In the genomic region with DNA sequence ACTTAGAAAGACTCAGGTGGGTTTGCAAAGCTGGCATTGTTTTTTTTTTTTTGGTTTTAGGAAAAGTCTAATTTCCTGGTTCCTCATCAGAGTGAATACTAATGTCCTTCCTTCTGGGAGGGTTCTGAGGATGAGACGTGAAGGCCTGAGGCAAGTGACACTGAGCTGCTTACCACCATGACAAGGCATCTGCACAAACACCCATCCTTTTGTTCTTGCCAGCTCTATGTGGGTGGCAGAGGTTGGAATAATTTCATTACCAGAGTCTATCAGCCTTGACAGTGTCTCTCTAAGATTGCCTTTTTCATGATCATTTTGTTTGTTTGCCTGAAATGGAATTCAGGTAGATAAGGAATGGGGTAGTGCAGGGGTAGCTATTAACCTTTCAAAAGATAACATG, we compare ENCODE assay signal across 39 cellular contexts. TPM values are rescaled to one million over a fixed set of nuclear protein-coding genes. Genes with fewer than 3 reads are reported as not detected.
"Had no signal": no experiment of that assay in that cellular context is flagged by ENCODE, and none has a peak within 500 bp of the region (broad histone marks: within the 10 kb centered on the region; RNA-seq: fewer than 3 reads in every experiment).

No MANE protein-coding gene starts in this region.

- ATAC-seq: activated CD8-positive, alpha-beta memory T cell treated with anti-CD3 and anti-CD28 coated beads, Interleukin-2, amount 10 ng/mL, durations not matched to agents 7 days and 5 days; activated T-cell treated with anti-CD3 and anti-CD28 coated beads, Interleukin-2, amount 50 U/mL, for 72 hours; activated T-helper 17 cell treated with anti-CD3 and anti-CD28 coated beads, Interleukin-2, amount 50 U/mL, for 72 hours; Panc1; SK-N-SH treated with all-trans-retinoic acid at 6 μM for 48 hours had no signal

- H3K36me3 ChIP-seq: brain microvascular endothelial cell, cardiac muscle cell, SJSA1 had no signal

- H3K4me2 ChIP-seq: KMS-11 had no signal

- H3K27ac ChIP-seq: brain microvascular endothelial cell, cardiac muscle cell, KMS-11, SJSA1, VCaP had no signal

- DNase-seq: activated B cell treated with CpG ODN at 0.5 μM for 24 hours; activated CD4-positive, alpha-beta memory T cell treated with anti-CD3 and anti-CD28 coated beads, Interleukin-2, amount 10 ng/mL, durations not matched to agents 7 days and 5 days; activated CD4-positive, alpha-beta T cell treated with anti-CD3 and anti-CD28 coated beads for 4 hours; activated CD4-positive, alpha-beta T cell treated with anti-CD3 and anti-CD28 coated beads, Interleukin-2, amount 50 U/mL, for 1 hour; activated CD4-positive, CD25-positive, alpha-beta regulatory T cell treated with anti-CD3 and anti-CD28 coated beads, Interleukin-2, amount 50 U/mL, for 72 hours; activated CD8-positive, alpha-beta memory T cell treated with anti-CD3 and anti-CD28 coated beads for 24 hours; activated CD8-positive, alpha-beta memory T cell treated with anti-CD3 and anti-CD28 coated beads, Interleukin-2, amount 10 ng/mL, durations not matched to agents 7 days and 5 days; activated CD8-positive, alpha-beta memory T cell treated with anti-CD3 and anti-CD28 coated beads, Interleukin-2, amount 50 U/mL, for 48 hours; activated effector memory CD4-positive, alpha-beta T cell treated with anti-CD3 and anti-CD28 coated beads, Interleukin-2, amount 50 U/mL, for 16 hours; activated naive CD4-positive, alpha-beta T cell; activated naive CD4-positive, alpha-beta T cell treated with anti-CD3 and anti-CD28 coated beads, Interleukin-2, amount 50 U/mL, for 16 hours; activated naive CD8-positive, alpha-beta T cell treated with anti-CD3 and anti-CD28 coated beads for 36 hours; activated T-cell treated with anti-CD3 and anti-CD28 coated beads, Interleukin-2, amount 50 U/mL, for 72 hours; amniotic stem cell; aorta; brain microvascular endothelial cell; NCI-H1105; NCI-H1417 treated with DMSO at 0.1 percent for 48 hours; NCI-H187 treated with DMSO at 0.1 percent for 48 hours; NCI-H2081; NCI-H2171 treated with DMSO at 0.1 percent for 48 hours; NCI-H2227 treated with DMSO at 0.1 percent for 48 hours; NCI-H446 treated with DMSO at 0.1 percent for 48 hours; NCI-H524; NCI-H69; NCI-H82; SHP77 treated with DMSO at 0.1 percent for 48 hours; T-helper 1 cell; T-helper 2 cell; T-helper 9 cell had no signal

- H3K27me3 ChIP-seq: brain microvascular endothelial cell, cardiac muscle cell, SJSA1 had no signal

- H3K4me3 ChIP-seq: cardiac muscle cell, SJSA1 had no signal

- H3K9ac ChIP-seq: KMS-11 had no signal

RNA-seq across cellular contexts. Expression of gene RTP4, which starts 17.1 kb away (rescaled TPM):
- total RNA-seq: cardiac muscle cell, LHCN-M2, MCF 10A had no signal
- polyA plus RNA-seq: cardiac muscle cell had no signal
